Comparison of ENCODE assay signal across 8 cellular contexts in genomic region chr6:24933868-24934401, GRCh38. TPM values are rescaled to one million over a fixed set of nuclear protein-coding genes. Genes with fewer than 3 reads are reported as not detected.
A peak's percentile ranks its signal among the peaks of the same experiment; 100 is the strongest.
DNase-seq lines count a peak whose midpoint lies in the region; ATAC-seq and TF ChIP-seq lines count a peak whose summit lies in the region.

No MANE protein-coding gene starts in this region.

- POLR2A ChIA-PET in BJ (lab: Charles Lee): no interaction called here

- no peak for TF ChIP-seq POLR2A in testis (IDR thresholded peaks at IDR 0.05)

- in situ Hi-C loops in GM13977 (cut with MboI; ENCODE audit: low pct_unique_long_range_greater_than_20kb, low sequenced_read_pairs, unreplicated experiment): loop anchor here (10.0 kb wide), 1 partner anchor 79 kb away; no protein-coding TSS in a partner anchor

- H3K27me3 ChIP-seq in BJ (ENCODE audit: control insufficient read depth, insufficient read depth, low read length) (no peaks in the 10 kb centered on the region), testis (no peaks in the 10 kb centered on the region)

- no peaks in the 10 kb centered on the region for H3K9me3 ChIP-seq in testis

- H3K4me1 ChIP-seq in testis: peaks cover 5% of the 10 kb centered on the region

- DNase-seq in BJ (ENCODE audit: low read depth) (no peak), GM13977 (ENCODE audit: low spot score) (no peak), T follicular helper cell (ENCODE audit: low read depth) (peak; percentile 33), fibroblast of mammary gland (ENCODE audit: low read depth) (peak; percentile 18), testis (peak; percentile 52), ureter (ENCODE audit: low spot score) (no peak)

- CTCF ChIA-PET in BJ (lab: Yijun Ruan, JAX): interaction anchor here (1.1 to 1.9 kb wide), 8 partner anchors 10 to 59 kb away, joined by 3 to 6 read pairs (median 4); no protein-coding TSS in a partner anchor

- intact Hi-C loops in testis (cut with DNase I; ENCODE audit: low total_unique reads): no loop called here

- no peak overlapping the region for H3K4me3 ChIP-seq in BJ (ENCODE audit: low read depth, low read length)
- H3K4me3 ChIP-seq in fibroblast of mammary gland (ENCODE audit: control insufficient read depth, low read depth, low read length): no peak overlapping the region
- no peak overlapping the region for H3K4me3 ChIP-seq in testis

- no peak overlapping the region for H3K27ac ChIP-seq in testis

- TF ChIP-seq CTCF in BJ (IDR thresholded peaks at IDR 0.05; ENCODE audit: insufficient read depth, low read depth, low read length) (peak; percentile 33), GM13977 (IDR thresholded peaks at IDR 0.05; ENCODE audit: extremely low read depth, insufficient read depth, missing control alignments) (peak; percentile 86), fibroblast of mammary gland (conservative IDR thresholded peaks at IDR 0.05; ENCODE audit: control insufficient read depth, insufficient read depth, low read depth, low read length) (peak; percentile 53), testis (IDR thresholded peaks at IDR 0.05) (peak in 2 of 3 experiments; percentile 14 to 47)

- H3K36me3 ChIP-seq in BJ (ENCODE audit: control insufficient read depth, insufficient read depth, low read length) (no peaks in the 10 kb centered on the region), testis (ENCODE audit: low read depth, missing control alignments) (no peaks in the 10 kb centered on the region)

- ATAC-seq in GM21515 (IDR thresholded peaks at IDR 0.05; ENCODE audit: unreplicated experiment): no peak
- ATAC-seq in GM19455 (IDR thresholded peaks at IDR 0.05; ENCODE audit: unreplicated experiment): no peak

- WGBS in testis, 2 donors: 72 to 80% methylated on average over 7 of the region's 7 CpGs

RNA-seq across cellular contexts. Expression of gene RIPOR2, which starts 1.8 kb away (rescaled TPM):
- polyA plus RNA-seq in BJ (2011; rRNA removed): 36.3 and 52.6 TPM in 2 replicates
- 60.8 and 64.8 TPM in 2 replicates for polyA minus RNA-seq in BJ (2011; rRNA and poly(A)+ RNA removed)
- total RNA-seq in testis: 1 to 10 TPM; 3.7 to 10.0 TPM
- 15.1 TPM for polyA plus RNA-seq in testis (ENCODE audit: insufficient read depth, low read depth, low replicate concordance)
- total RNA-seq in ureter: 12.1 TPM

Comparison
In these comparisons a context has a peak if more than half of its experiments do, and no peak if none do; other contexts are left out.
1. DNase-seq: peak in T follicular helper cell (single experiment), fibroblast of mammary gland (single experiment) and testis (single experiment); none in BJ (single experiment), GM13977 (single experiment) and ureter (single experiment).
2. CTCF ChIP-seq: peak in every context shown above with its lines; median percentile 86 in GM13977; 53 in fibroblast of mammary gland; 33 in BJ; 30 in testis.